23 cellular contexts compared by ENCODE assay signal in genomic region chr4:103268746-103269145, GRCh38.
"Had no signal": no experiment of that assay in that cellular context is flagged by ENCODE, and none has a peak within 500 bp of the region (broad histone marks: within the 10 kb centered on the region; RNA-seq: fewer than 3 reads in every experiment).

No MANE protein-coding gene starts in this region.

- H3K36me3 ChIP-seq: gastrocnemius medialis, heart left ventricle, left lung, pancreas, sigmoid colon, stomach, thyroid gland, vagina had no signal

- FAIRE-seq: islet of Langerhans, pancreas had no signal

- H3K4me3 ChIP-seq: gastrocnemius medialis, heart left ventricle, hepatocyte, left lung, pancreas, sigmoid colon, stomach, thyroid gland, vagina had no signal

- H2AFZ ChIP-seq: hepatocyte had no signal

- H3K79me2 ChIP-seq: hepatocyte had no signal

- H3K27ac ChIP-seq: epithelial cell of prostate, gastrocnemius medialis, heart left ventricle, hepatocyte, left lung, pancreas, sigmoid colon, stomach, thyroid gland, vagina had no signal

- ATAC-seq: esophagus mucosa; gastrocnemius medialis; heart left ventricle; left cardiac atrium; left lung; naive thymus-derived CD8-positive, alpha-beta T cell; pancreas; stimulated activated effector memory CD8-positive, alpha-beta T cell treated with anti-CD3 and anti-CD28 coated beads, Interleukin-12 subunit alpha, Interleukin-12 subunit beta, amount 100 ng/mL, for 72 hours had no signal

- H3K4me1 ChIP-seq: gastrocnemius medialis, heart left ventricle, left lung, pancreas, sigmoid colon, thyroid gland, vagina had no signal

- H3K4me2 ChIP-seq: hepatocyte had no signal

- DNase-seq: cortex of kidney; foreskin fibroblast; gastrocnemius medialis; heart left ventricle; left cardiac atrium; left lung; naive thymus-derived CD8-positive, alpha-beta T cell; nephron progenitor cell; occipital lobe; pancreas; retina; sigmoid colon; stimulated activated CD4-positive, alpha-beta T cell treated with anti-CD3 and anti-CD28 coated beads, Interleukin-2, amount 100 ng/mL, for 24 hours; stimulated activated CD4-positive, alpha-beta T cell treated with anti-CD3 and anti-CD28 coated beads, Interleukin-4, amount 100 ng/mL, for 24 hours; stimulated activated naive CD4-positive, alpha-beta T cell treated with Interleukin-2 at 50 U/mL for 16 hours; stomach; thyroid gland had no signal

- H3K27me3 ChIP-seq: gastrocnemius medialis, hepatocyte, left lung, pancreas, sigmoid colon, stomach, thyroid gland, vagina had no signal

- H3K9me3 ChIP-seq: gastrocnemius medialis, pancreas, stomach, thyroid gland, vagina had no signal
